ENCODE assay signal across 21 cellular contexts in the genomic region with DNA sequence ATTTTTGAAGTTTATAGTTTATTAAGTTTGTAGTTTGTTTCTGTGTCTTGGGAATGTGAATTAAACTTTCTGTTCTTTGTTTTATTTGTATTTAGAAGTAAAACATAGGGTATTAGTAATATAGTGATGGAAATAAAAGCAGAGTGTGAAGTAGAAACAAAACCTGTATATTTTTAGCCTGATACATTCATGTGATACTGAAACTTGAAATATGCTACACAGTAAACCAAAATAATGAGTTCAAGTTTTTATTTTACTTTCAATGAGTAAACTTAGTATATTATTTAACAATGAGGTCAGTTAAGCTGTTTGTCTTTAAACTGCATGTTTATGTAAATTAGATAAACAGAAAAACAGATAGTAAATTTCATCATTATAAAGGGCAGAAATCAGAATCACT.
DNase-seq lines count a peak whose midpoint lies in the region; ATAC-seq and FAIRE-seq lines count a peak whose summit lies in the region.
"Had no signal": no experiment of that assay in that cellular context is flagged by ENCODE, and none has a peak within 500 bp of the region (broad histone marks: within the 10 kb centered on the region; RNA-seq: fewer than 3 reads in every experiment).

No MANE protein-coding gene starts in this region.

- peak; percentile 23 for FAIRE-seq in G401.6 (lab: Jason Lieb, UNC)

- ATAC-seq in GM19452 (IDR thresholded peaks at IDR 0.05; ENCODE audit: unreplicated experiment) (peak; percentile 63), HG02852 (IDR thresholded peaks at IDR 0.05; ENCODE audit: unreplicated experiment) (peak; percentile 83), HG03354 (IDR thresholded peaks at IDR 0.05; ENCODE audit: poor library complexity, severe bottlenecking, unreplicated experiment) (peak; percentile 63), GM21529 (IDR thresholded peaks at IDR 0.05; ENCODE audit: unreplicated experiment) (no peak)
- ATAC-seq: activated CD8-positive, alpha-beta memory T cell treated with anti-CD3 and anti-CD28 coated beads, Interleukin-2, amount 10 ng/mL, durations not matched to agents 7 days and 5 days; left ventricle myocardium superior; Right ventricle myocardium inferior; stimulated activated naive CD8-positive, alpha-beta T cell treated with anti-CD3 and anti-CD28 coated beads, Interleukin-15, Interleukin-2, amounts not matched to agents 100 U/mL and 50 U/mL, for 24 hours had no signal

- no peak for DNase-seq in NCI-H128 (lab: John Stamatoyannopoulos, UW; ENCODE audit: unreplicated experiment)
- DNase-seq in AG20443 (ENCODE audit: low spot score) = no peak
- no peak for DNase-seq in amniotic stem cell (lab: John Stamatoyannopoulos, UW)
- DNase-seq: activated B cell treated with CpG ODN at 0.5 μM for 24 hours; activated CD8-positive, alpha-beta memory T cell treated with anti-CD3 and anti-CD28 coated beads, Interleukin-2, amount 10 ng/mL, durations not matched to agents 7 days and 5 days; activated gamma-delta T cell; aorta; DMS79; foreskin fibroblast; KBM-7; left ventricle myocardium superior; NCI-H1092 treated with DMSO at 0.1 percent for 48 hours; NCI-H2171 treated with DMSO at 0.1 percent for 48 hours; stimulated activated naive CD8-positive, alpha-beta T cell treated with anti-CD3 and anti-CD28 coated beads, Interleukin-15, Interleukin-2, amounts not matched to agents 100 U/mL and 50 U/mL, for 24 hours; upper lobe of left lung had no signal
